In the genomic region with DNA sequence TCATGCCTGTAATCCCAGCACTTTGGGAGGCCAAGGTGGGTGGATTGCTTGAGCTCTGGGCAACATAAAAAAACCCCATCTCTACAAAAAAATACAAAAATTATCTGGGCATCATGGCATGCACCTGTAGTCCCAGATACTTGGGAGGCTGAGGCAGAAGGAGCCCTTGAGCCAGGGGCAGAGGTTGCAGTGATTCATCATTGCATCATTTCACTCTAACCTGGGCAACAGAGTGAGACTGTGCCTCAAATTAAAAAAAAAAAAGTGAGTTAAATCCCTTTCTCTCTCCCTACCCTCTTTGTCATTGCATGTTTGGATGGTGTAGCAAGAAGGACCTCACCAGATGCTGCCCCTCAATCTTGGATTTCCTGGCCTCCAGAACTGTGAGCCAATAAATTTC, we compare ENCODE assay signal across 24 cellular contexts.
DNase-seq lines count a peak whose midpoint lies in the region; ATAC-seq, FAIRE-seq and TF ChIP-seq lines count a peak whose summit lies in the region.
"Had no signal": no experiment of that assay in that cellular context is flagged by ENCODE, and none has a peak within 500 bp of the region (broad histone marks: within the 10 kb centered on the region; RNA-seq: fewer than 3 reads in every experiment).

No MANE protein-coding gene starts in this region.

- DNase-seq in GM23338 (ENCODE audit: low spot score) (no peak), bronchial epithelial cell (ENCODE audit: low read depth) (peak; percentile 32), small intestine (peak; percentile 39), A172 (ENCODE audit: low spot score) (no peak)
- DNase-seq in activated effector memory CD4-positive, alpha-beta T cell treated with Interleukin-2 at 50 U/mL for 16 hours: no peak
- DNase-seq: Caco-2; CD4-positive, alpha-beta memory T cell; EL; H7; HFFc6; NCI-H1092 treated with DMSO at 0.1 percent for 48 hours; NCI-H1436 treated with DMSO at 0.1 percent for 48 hours; NCI-H2029; NCI-H2171; NCI-H524 treated with DMSO at 0.1 percent for 48 hours; NCI-H82; Peyer's patch; T-helper 1 cell had no signal

- peaks cover 33% of the 10 kb centered on the region for H3K9me3 Mint-ChIP-seq in GM23338

- 0 out of 2 replicates have a peak overlapping the region, but pooled peaks have one; percentile 43 for H2AFZ ChIP-seq in GM23338

- no peaks in the 10 kb centered on the region for H4K20me1 ChIP-seq in GM23338 (replicated peaks; ENCODE audit: insufficient read depth)
- H4K20me1 ChIP-seq: BLaER1 treated with 17β-estradiol and CSF1 and Interleukin-3, amounts not matched to agents 10 nM and 100 nM had no signal

- peaks cover 2% of the 10 kb centered on the region for H3K9me3 ChIP-seq in small intestine (ENCODE audit: control insufficient read depth, low read depth)

- ATAC-seq in GM23338 (no peak), HG02981 (IDR thresholded peaks at IDR 0.05; ENCODE audit: unreplicated experiment) (no peak)
- ATAC-seq: K562, Right ventricle myocardium inferior had no signal

- no peaks in the 10 kb centered on the region for H3K79me2 ChIP-seq in GM23338 (replicated peaks; ENCODE audit: insufficient read depth)

- peaks cover 27% of the 10 kb centered on the region for H3K36me3 Mint-ChIP-seq in GM23338 (ENCODE audit: low read depth)
- H3K36me3 Mint-ChIP-seq: CD4-positive, alpha-beta memory T cell had no signal

- TF ChIP-seq RAD21 in Ishikawa (IDR thresholded peaks at IDR 0.05; ENCODE audit: low read depth): no peak

- TF ChIP-seq EP300 in Ishikawa (IDR thresholded peaks at IDR 0.05; ENCODE audit: borderline replicate concordance): no peak

- no peak overlapping the region for H3K27ac Mint-ChIP-seq in GM23338
- H3K27ac Mint-ChIP-seq: CD4-positive, alpha-beta memory T cell; HFFc6 had no signal

- peaks cover 4% of the 10 kb centered on the region for H3K27me3 Mint-ChIP-seq in GM23338 (ENCODE audit: insufficient read depth, low read depth, poor library complexity)

- H3K4me3 Mint-ChIP-seq in GM23338: no peak overlapping the region
- H3K4me3 Mint-ChIP-seq: CD4-positive, alpha-beta memory T cell; HFFc6 had no signal

- no peaks in the 10 kb centered on the region for H3F3A ChIP-seq in GM23338 (replicated peaks; ENCODE audit: low read depth)

- H3K36me3 ChIP-seq in GM23338 (ENCODE audit: insufficient read depth) (peaks cover 3% of the 10 kb centered on the region; the same call in 1 of the 2 replicates), bronchial epithelial cell (ENCODE audit: control insufficient read depth, insufficient read depth, low read length) (no peaks in the 10 kb centered on the region), small intestine (ENCODE audit: control insufficient read depth in 2 of 2, insufficient read depth in 2 of 2, low read length in 2 of 2) (no peaks in the 10 kb centered on the region)
- H3K36me3 ChIP-seq: Peyer's patch, SJSA1 had no signal

- no peaks in the 10 kb centered on the region for H3K27me3 ChIP-seq in GM23338 (ENCODE audit: insufficient read depth)
- H3K27me3 ChIP-seq in bronchial epithelial cell (ENCODE audit: control insufficient read depth, insufficient read depth, low read length): no peaks in the 10 kb centered on the region
- no peaks in the 10 kb centered on the region for H3K27me3 ChIP-seq in small intestine (ENCODE audit: control insufficient read depth in 2 of 2, insufficient read depth in 2 of 2, low read length in 2 of 2)
- H3K27me3 ChIP-seq: BLaER1 treated with 17β-estradiol and CSF1 and Interleukin-3, amounts not matched to agents 10 nM and 100 nM; Peyer's patch; SJSA1 had no signal

- H3K9me2 ChIP-seq in GM23338 (ENCODE audit: insufficient read depth): peaks cover 5% of the 10 kb centered on the region; the same call in 1 of the 2 replicates

- H3K4me3 ChIP-seq in GM23338 (no peak overlapping the region), bronchial epithelial cell (ENCODE audit: low read depth, low read length) (no peak overlapping the region), small intestine (ENCODE audit: low read depth in 1 of 2, low read length in 2 of 2) (no peak overlapping the region)
- H3K4me3 ChIP-seq: BLaER1 treated with 17β-estradiol and CSF1 and Interleukin-3, amounts not matched to agents 10 nM and 100 nM; K562; Peyer's patch; SJSA1 had no signal

- TF ChIP-seq CTCF in GM23338 (conservative IDR thresholded peaks at IDR 0.05; ENCODE audit: low read depth in 2 of 2) (no peak), bronchial epithelial cell (IDR thresholded peaks at IDR 0.05; ENCODE audit: insufficient read depth, low read length, severe bottlenecking) (no peak)

- no peaks in the 10 kb centered on the region for H3K4me1 Mint-ChIP-seq in GM23338
- H3K4me1 Mint-ChIP-seq: CD4-positive, alpha-beta memory T cell had no signal

- FAIRE-seq in bronchial epithelial cell (lab: Jason Lieb, UNC) (no peak), small intestine (lab: Jason Lieb, UNC) (no peak)
- FAIRE-seq: K562 had no signal

- no peak overlapping the region for H3K4me2 ChIP-seq in GM23338
- H3K4me2 ChIP-seq: BLaER1 treated with 17β-estradiol and CSF1 and Interleukin-3, amounts not matched to agents 10 nM and 100 nM had no signal

- H3K27ac ChIP-seq in GM23338 (ENCODE audit: low read depth) (no peak overlapping the region), small intestine (ENCODE audit: low read depth in 1 of 2, low read length in 1 of 2) (no peak overlapping the region)
- H3K27ac ChIP-seq: BLaER1 treated with 17β-estradiol and CSF1 and Interleukin-3, amounts not matched to agents 10 nM and 100 nM; Peyer's patch; SJSA1 had no signal

- no peaks in the 10 kb centered on the region for H3K4me1 ChIP-seq in GM23338 (ENCODE audit: insufficient read depth)
- no peaks in the 10 kb centered on the region for H3K4me1 ChIP-seq in small intestine (ENCODE audit: control insufficient read depth in 2 of 2, insufficient read depth in 1 of 2, low read depth in 1 of 2, low read length in 1 of 2)
- H3K4me1 ChIP-seq: Caco-2, Peyer's patch had no signal

TF ChIP-seq in GM23338, 12 proteins besides CTCF, POLR2A, EP300 and RAD21 (continues in another document):
- TF ChIP-seq ZNF331 (CRISPR knock-in tag; IDR thresholded peaks at IDR 0.05; ENCODE audit: low read depth): no peak
- TF ChIP-seq JUNB (IDR thresholded peaks at IDR 0.05; ENCODE audit: unreplicated experiment): no peak
- no peak for TF ChIP-seq CREB1 (CRISPR knock-in tag; IDR thresholded peaks at IDR 0.05; ENCODE audit: low read depth)
- no peak for TF ChIP-seq NANOG (IDR thresholded peaks at IDR 0.05; ENCODE audit: borderline replicate concordance)
- no peak for TF ChIP-seq ZNF114 (CRISPR knock-in tag; IDR thresholded peaks at IDR 0.05)
- TF ChIP-seq EZH2phosphoT487 (IDR thresholded peaks at IDR 0.05; ENCODE audit: unreplicated experiment): no peak

TF ChIP-seq in Ishikawa, 13 proteins besides CTCF, POLR2A, EP300 and RAD21:
- peak; percentile 38; the same call in 1 of the 2 replicates for TF ChIP-seq CEBPB (IDR thresholded peaks at IDR 0.05)
- TF ChIP-seq NFIC (IDR thresholded peaks at IDR 0.05): no peak

Comparison
In these comparisons a context has a peak if more than half of its experiments do, and no peak if none do; other contexts are left out.
1. DNase-seq: peak in bronchial epithelial cell (single experiment) and small intestine (single experiment); none in GM23338 (single experiment), A172 (single experiment) and activated effector memory CD4-positive, alpha-beta T cell treated with Interleukin-2 at 50 U/mL for 16 hours (single experiment).